8 cellular contexts compared by ENCODE assay signal in the genomic region with DNA sequence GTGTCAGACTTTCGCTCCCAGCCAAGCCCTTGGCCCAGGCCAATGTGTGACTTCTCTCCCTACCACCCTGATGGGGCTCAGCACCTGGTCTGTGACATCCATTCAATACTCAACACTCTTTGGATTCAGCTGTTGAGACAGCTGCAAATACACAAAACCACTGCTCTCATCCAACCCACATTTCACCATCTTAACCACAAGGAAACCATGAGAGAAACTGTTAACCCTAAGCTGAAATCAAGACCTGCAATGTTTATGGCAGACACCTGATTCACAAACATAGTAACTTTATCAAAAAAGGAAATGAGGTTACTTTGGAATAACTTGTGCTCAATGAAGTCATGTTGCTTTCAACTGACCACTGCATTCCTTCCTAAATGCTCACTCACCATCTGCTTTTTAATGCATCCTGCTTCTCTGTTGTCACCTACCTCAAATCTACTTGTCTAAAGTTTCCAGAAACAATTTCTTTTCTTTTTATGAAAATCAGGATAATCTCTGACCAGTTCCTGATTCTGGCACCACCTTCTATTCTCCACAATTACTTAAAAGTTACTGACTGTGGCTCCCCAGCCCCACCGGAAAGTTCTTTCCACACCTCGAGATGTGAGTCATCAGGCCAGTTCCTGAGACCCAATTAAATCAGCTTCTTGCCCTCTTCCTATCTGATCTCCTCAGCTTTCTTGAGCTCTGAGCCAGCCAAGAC.
DNase-seq lines count a peak whose midpoint lies in the region; ATAC-seq and TF ChIP-seq lines count a peak whose summit lies in the region.

No MANE protein-coding gene starts in this region.

- ATAC-seq in GM18907 (IDR thresholded peaks at IDR 0.05; ENCODE audit: unreplicated experiment) = peak; percentile 78
- peak; percentile 47 for ATAC-seq in HG03565 (IDR thresholded peaks at IDR 0.05; ENCODE audit: unreplicated experiment)
- peak; percentile 75 for ATAC-seq in activated CD8-positive, alpha-beta T cell treated with anti-CD3 and anti-CD28 coated beads for 36 hours
- ATAC-seq in naive thymus-derived CD4-positive, alpha-beta T cell = peak; percentile 40

- no peaks in the 10 kb centered on the region for H3K9me3 ChIP-seq in naive thymus-derived CD4-positive, alpha-beta T cell (ENCODE audit: control insufficient read depth in 2 of 3, low read length in 3 of 3)

- no peak overlapping the region for H3K27ac Mint-ChIP-seq in activated CD8-positive, alpha-beta T cell treated with anti-CD3 and anti-CD28 coated beads for 36 hours
- H3K27ac Mint-ChIP-seq in naive thymus-derived CD4-positive, alpha-beta T cell = no peak overlapping the region

- H3K9me3 Mint-ChIP-seq in activated CD8-positive, alpha-beta T cell treated with anti-CD3 and anti-CD28 coated beads for 36 hours = no peaks in the 10 kb centered on the region
- no peaks in the 10 kb centered on the region for H3K9me3 Mint-ChIP-seq in naive thymus-derived CD4-positive, alpha-beta T cell

- H3K36me3 ChIP-seq in naive thymus-derived CD4-positive, alpha-beta T cell (ENCODE audit: control insufficient read depth in 2 of 3, insufficient read depth in 3 of 3, low read length in 3 of 3) = no peaks in the 10 kb centered on the region

- no peaks in the 10 kb centered on the region for H3K27me3 ChIP-seq in naive thymus-derived CD4-positive, alpha-beta T cell (ENCODE audit: control insufficient read depth in 2 of 2, insufficient read depth in 2 of 2, low read length in 2 of 2)

- TF ChIP-seq CTCF in activated CD8-positive, alpha-beta T cell treated with anti-CD3 and anti-CD28 coated beads for 36 hours (IDR thresholded peaks at IDR 0.05) = no peak

- CTCF ChIA-PET in activated CD8-positive, alpha-beta T cell treated with anti-CD3 and anti-CD28 coated beads for 36 hours (lab: Charles Lee) = interaction anchor here (0.8 to 3.9 kb wide), 7 partner anchors 25 to 182 kb away, joined by 3 to 23 read pairs (median 5); a partner anchor contains a TSS
- CTCF ChIA-PET in naive thymus-derived CD4-positive, alpha-beta T cell (lab: Charles Lee) = interaction anchor here (0.7 to 1.1 kb wide), 4 partner anchors 70 to 182 kb away, joined by 3 to 5 read pairs (median 3); no protein-coding TSS in a partner anchor

- no peak overlapping the region for H3K4me3 Mint-ChIP-seq in activated CD8-positive, alpha-beta T cell treated with anti-CD3 and anti-CD28 coated beads for 36 hours
- no peak overlapping the region for H3K4me3 Mint-ChIP-seq in naive thymus-derived CD4-positive, alpha-beta T cell

- peaks cover 17% of the 10 kb centered on the region for H3K4me1 Mint-ChIP-seq in activated CD8-positive, alpha-beta T cell treated with anti-CD3 and anti-CD28 coated beads for 36 hours (ENCODE audit: low read depth)
- H3K4me1 Mint-ChIP-seq in naive thymus-derived CD4-positive, alpha-beta T cell = peaks cover 7 to 22% (median 17%) of the 10 kb centered on the region in 7 donors

- H3K36me3 Mint-ChIP-seq in activated CD8-positive, alpha-beta T cell treated with anti-CD3 and anti-CD28 coated beads for 36 hours (ENCODE audit: low read depth) = no peaks in the 10 kb centered on the region
- H3K36me3 Mint-ChIP-seq in naive thymus-derived CD4-positive, alpha-beta T cell = peaks cover 0 to 4% (median 0%) of the 10 kb centered on the region in 5 donors

- H3K27me3 Mint-ChIP-seq in activated CD8-positive, alpha-beta T cell treated with anti-CD3 and anti-CD28 coated beads for 36 hours = peaks cover 33% of the 10 kb centered on the region
- H3K27me3 Mint-ChIP-seq in naive thymus-derived CD4-positive, alpha-beta T cell = peaks cover 13 to 45% (median 32%) of the 10 kb centered on the region in 5 donors

- no peak overlapping the region for H3K4me3 ChIP-seq in naive thymus-derived CD4-positive, alpha-beta T cell (ENCODE audit: low read length)

- DNase-seq in activated CD8-positive, alpha-beta T cell treated with anti-CD3 and anti-CD28 coated beads for 36 hours = peak; percentile 54
- peak in 3 of 9 donors; percentile 8 to 26 (median 13) for DNase-seq in naive thymus-derived CD4-positive, alpha-beta T cell
- DNase-seq in NCI-H526 treated with DMSO at 0.1 percent for 48 hours (lab: John Stamatoyannopoulos, UW) (no peak), NCI-H345 treated with DMSO at 0.1 percent for 48 hours (lab: John Stamatoyannopoulos, UW; ENCODE audit: unreplicated experiment) (no peak), midbrain (lab: John Stamatoyannopoulos, UW) (no peak), DMS114 treated with DMSO at 0.1 percent for 48 hours (lab: John Stamatoyannopoulos, UW; ENCODE audit: unreplicated experiment) (no peak)

- POLR2A ChIA-PET in activated CD8-positive, alpha-beta T cell treated with anti-CD3 and anti-CD28 coated beads for 36 hours (lab: Charles Lee) = no interaction called here
- POLR2A ChIA-PET in naive thymus-derived CD4-positive, alpha-beta T cell (lab: Charles Lee) = no interaction called here

- H3K4me1 ChIP-seq in naive thymus-derived CD4-positive, alpha-beta T cell (ENCODE audit: control insufficient read depth in 2 of 2, insufficient read depth in 2 of 2, low read length in 2 of 2) = peaks cover 13 to 19% of the 10 kb centered on the region in 2 donors

- H3K27ac ChIP-seq in naive thymus-derived CD4-positive, alpha-beta T cell (ENCODE audit: low read depth, low read length) = no peak overlapping the region

- intact Hi-C loops in activated CD8-positive, alpha-beta T cell treated with anti-CD3 and anti-CD28 coated beads for 36 hours (cut with micrococcal nuclease) = no loop called here
- intact Hi-C loops in naive thymus-derived CD4-positive, alpha-beta T cell (cut with micrococcal nuclease) = no loop called here
